Comparison of ENCODE assay signal across 17 cellular contexts in genomic region chr5:52668139-52668538, GRCh38.
A peak's percentile ranks its signal among the peaks of the same experiment; 100 is the strongest.
DNase-seq lines count a peak whose midpoint lies in the region; ATAC-seq and TF ChIP-seq lines count a peak whose summit lies in the region.
"Had no signal": no experiment of that assay in that cellular context is flagged by ENCODE, and none has a peak within 500 bp of the region (broad histone marks: within the 10 kb centered on the region; RNA-seq: fewer than 3 reads in every experiment).

No MANE protein-coding gene starts in this region.

- H2AFZ ChIP-seq in parathyroid adenoma = peak overlapping the region; percentile 71

- H3K4me3 Mint-ChIP-seq in WTC11 = no peak overlapping the region
- H3K4me3 Mint-ChIP-seq: CD14-positive monocyte; CD4-positive, alpha-beta memory T cell; CD4-positive, CD25-positive, alpha-beta regulatory T cell; CD8-positive, alpha-beta memory T cell had no signal

- CTCF ChIA-PET in WTC11 (lab: Charles Lee) = no interaction called here

- peak overlapping the region; percentile 20 for H3K9ac ChIP-seq in parathyroid adenoma
- H3K9ac ChIP-seq: BLaER1 had no signal

- peaks cover 2% of the 10 kb centered on the region for H3K79me2 ChIP-seq in parathyroid adenoma

- H3K4me1 ChIP-seq in parathyroid adenoma = peaks cover 45% of the 10 kb centered on the region
- H3K4me1 ChIP-seq: Caco-2 had no signal

- H3K9me3 Mint-ChIP-seq in WTC11 = no peaks in the 10 kb centered on the region
- H3K9me3 Mint-ChIP-seq: CD14-positive monocyte; CD4-positive, alpha-beta memory T cell; CD4-positive, CD25-positive, alpha-beta regulatory T cell; CD8-positive, alpha-beta memory T cell had no signal

- H3K27ac ChIP-seq in parathyroid adenoma = peak overlapping the region; percentile 97
- H3K27ac ChIP-seq: BLaER1 had no signal

- ATAC-seq in WTC11 = no peak
- no peak for ATAC-seq in GM19397 (IDR thresholded peaks at IDR 0.05; ENCODE audit: unreplicated experiment)

- no peak overlapping the region for H3K27ac Mint-ChIP-seq in WTC11
- H3K27ac Mint-ChIP-seq: CD4-positive, alpha-beta memory T cell; CD4-positive, CD25-positive, alpha-beta regulatory T cell had no signal

- POLR2A ChIA-PET in WTC11 (lab: Charles Lee) = no interaction called here

- H3K4me1 Mint-ChIP-seq in WTC11 = peaks cover 4% of the 10 kb centered on the region; the same call in 1 of the 2 replicates

- no peak for TF ChIP-seq CTCF in WTC11 (IDR thresholded peaks at IDR 0.05)
- TF ChIP-seq CTCF in parathyroid adenoma (IDR thresholded peaks at IDR 0.05) = no peak

- no peak overlapping the region for H3K4me3 ChIP-seq in parathyroid adenoma (ENCODE audit: low read depth, low read length)
- H3K4me3 ChIP-seq: BLaER1 had no signal

- H3K36me3 ChIP-seq in parathyroid adenoma (ENCODE audit: control insufficient read depth, insufficient read depth, low read length) = no peaks in the 10 kb centered on the region
- H3K36me3 ChIP-seq: BE2C, BLaER1 had no signal

- no peaks in the 10 kb centered on the region for H3K9me3 ChIP-seq in parathyroid adenoma (ENCODE audit: control insufficient read depth, low read length)
- H3K9me3 ChIP-seq: BE2C, BLaER1, Caco-2 had no signal

- DNase-seq in WTC11 (ENCODE audit: low spot score) (no peak), OCI-M2 (lab: John Stamatoyannopoulos, UW; ENCODE audit: unreplicated experiment) (no peak), NCI-H82 treated with DMSO at 0.1 percent for 48 hours (lab: John Stamatoyannopoulos, UW; ENCODE audit: unreplicated experiment) (no peak)
- DNase-seq: 8988T; ACHN; BE2C; Caco-2; Calu3; CD4-positive, alpha-beta memory T cell; CD4-positive, CD25-positive, alpha-beta regulatory T cell; CD8-positive, alpha-beta memory T cell; DMS79 treated with DMSO at 0.1 percent for 48 hours; GF-D8 had no signal

- no peaks in the 10 kb centered on the region for H3K36me3 Mint-ChIP-seq in WTC11
- H3K36me3 Mint-ChIP-seq: CD14-positive monocyte; CD4-positive, alpha-beta memory T cell; CD4-positive, CD25-positive, alpha-beta regulatory T cell; CD8-positive, alpha-beta memory T cell had no signal

- H3K4me2 ChIP-seq in parathyroid adenoma (ENCODE audit: low read length) = peak overlapping the region; percentile 60
- H3K4me2 ChIP-seq: BLaER1 had no signal

- H3K27me3 ChIP-seq in parathyroid adenoma (ENCODE audit: control insufficient read depth, insufficient read depth, low read length) = no peaks in the 10 kb centered on the region
- H3K27me3 ChIP-seq: BE2C, BLaER1 had no signal

- H3K27me3 Mint-ChIP-seq in WTC11 (ENCODE audit: low read depth) = no peaks in the 10 kb centered on the region; the same call in 1 of the 2 replicates

TF ChIP-seq in WTC11, 78 proteins besides CTCF, POLR2A, EP300 and RAD21:
- TF ChIP-seq MXD4 (CRISPR knock-in tag; IDR thresholded peaks at IDR 0.05; ENCODE audit: borderline replicate concordance) (no peak), ELF4 (CRISPR knock-in tag; IDR thresholded peaks at IDR 0.05; ENCODE audit: low read depth) (no peak), RELA (CRISPR knock-in tag; IDR thresholded peaks at IDR 0.05; ENCODE audit: borderline replicate concordance) (no peak), HMGA2 (CRISPR knock-in tag; IDR thresholded peaks at IDR 0.05) (peak; percentile 95), ZNF425 (CRISPR knock-in tag; conservative IDR thresholded peaks at IDR 0.05) (no peak)
